Comparison of ENCODE assay signal across 37 cellular contexts in the genomic region with DNA sequence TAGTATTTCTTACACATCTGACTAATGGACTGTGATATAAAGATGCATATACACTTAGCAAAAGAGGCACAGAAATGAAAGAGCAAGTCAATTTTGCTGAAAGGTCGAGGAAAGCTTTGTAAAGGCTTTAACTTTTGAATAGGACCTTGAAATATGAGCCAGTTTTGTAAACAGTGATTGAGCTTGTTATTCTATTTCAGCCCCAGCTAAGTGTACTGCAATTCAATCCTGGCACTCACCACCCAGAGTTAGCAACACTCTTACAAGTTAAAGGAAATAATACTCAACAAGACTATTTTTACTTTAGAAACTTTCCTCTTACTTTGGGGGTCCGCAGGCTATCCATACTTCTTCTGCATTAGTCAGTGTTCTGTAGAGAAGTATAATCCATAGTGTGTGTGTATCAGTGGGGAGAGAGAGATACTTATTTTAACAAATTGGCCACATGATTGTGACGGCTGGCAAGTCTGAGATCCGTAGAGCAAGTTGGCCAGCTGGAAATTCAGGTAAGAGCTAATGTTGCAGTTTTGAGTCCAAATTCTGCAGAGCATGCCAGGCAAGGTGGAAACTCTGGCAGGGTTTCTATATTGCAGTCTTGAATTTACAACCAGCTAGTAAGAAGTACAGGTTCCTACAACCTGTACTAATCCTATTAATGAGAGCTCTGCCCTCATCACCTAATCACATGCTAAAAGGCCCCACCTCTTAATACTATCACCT. TPM values are rescaled to one million over a fixed set of nuclear protein-coding genes. Genes with fewer than 3 reads are reported as not detected.
A peak's percentile ranks its signal among the peaks of the same experiment; 100 is the strongest.
DNase-seq lines count a peak whose midpoint lies in the region; FAIRE-seq and TF ChIP-seq lines count a peak whose summit lies in the region.
"Had no signal": no experiment of that assay in that cellular context is flagged by ENCODE, and none has a peak within 500 bp of the region (broad histone marks: within the 10 kb centered on the region; RNA-seq: fewer than 3 reads in every experiment).

No MANE protein-coding gene starts in this region.

- H3K4me1 ChIP-seq in keratinocyte (ENCODE audit: control insufficient read depth, extremely low read depth, insufficient read depth, low read length) (peaks cover 5% of the 10 kb centered on the region), mesendoderm (ENCODE audit: control insufficient read depth, low read depth, low read length) (no peaks in the 10 kb centered on the region)
- no peaks in the 10 kb centered on the region for H3K4me1 ChIP-seq in effector memory CD4-positive, alpha-beta T cell (ENCODE audit: control insufficient read depth, insufficient read depth, low read length, poor library complexity, severe bottlenecking)
- H3K4me1 ChIP-seq: adrenal gland, body of pancreas, esophagus muscularis mucosa, gastroesophageal sphincter, left lung had no signal

- no peaks in the 10 kb centered on the region for H3K9me1 ChIP-seq in keratinocyte (ENCODE audit: control insufficient read depth, extremely low read depth, insufficient read depth, low read length)

- H3K27me3 ChIP-seq in MG63, result no peaks in the 10 kb centered on the region
- no peaks in the 10 kb centered on the region for H3K27me3 ChIP-seq in keratinocyte (ENCODE audit: control insufficient read depth, extremely low read depth, insufficient read depth, low read length)
- no peaks in the 10 kb centered on the region for H3K27me3 ChIP-seq in mesendoderm (ENCODE audit: insufficient read depth, low read length, poor library complexity)
- H3K27me3 ChIP-seq in effector memory CD4-positive, alpha-beta T cell (replicated peaks; ENCODE audit: control insufficient read depth, insufficient read depth, low read length, poor library complexity, severe bottlenecking), result no peaks in the 10 kb centered on the region
- H3K27me3 ChIP-seq: adrenal gland, body of pancreas, gastroesophageal sphincter, left lung had no signal

- no peak overlapping the region for H2AK5ac ChIP-seq in mesendoderm (ENCODE audit: low read length)

- H3K9me3 ChIP-seq in MG63 (peaks cover 3% of the 10 kb centered on the region; the same call in 1 of the 2 replicates), keratinocyte (ENCODE audit: control insufficient read depth, low read depth, low read length) (no peaks in the 10 kb centered on the region)
- H3K9me3 ChIP-seq in effector memory CD4-positive, alpha-beta T cell (ENCODE audit: control insufficient read depth, low read length), result no peaks in the 10 kb centered on the region
- H3K9me3 ChIP-seq: adrenal gland, body of pancreas, esophagus muscularis mucosa, gastroesophageal sphincter, left lung had no signal

- H2BK15ac ChIP-seq in mesendoderm (replicated peaks; ENCODE audit: low read depth), result no peak overlapping the region

- H3K9ac ChIP-seq in keratinocyte (ENCODE audit: control insufficient read depth, extremely low read depth, insufficient read depth, low read length) (no peak overlapping the region), mesendoderm (ENCODE audit: low read length) (no peak overlapping the region)

- DNase-seq in MG63 (peak; percentile 10), keratinocyte (ENCODE audit: low read depth, low spot score) (no peak), mesendoderm (no peak), ecto neural progenitor cell (ENCODE audit: low spot score) (no peak)
- DNase-seq in activated CD4-positive, CD25-positive, alpha-beta regulatory T cell treated with anti-CD3 and anti-CD28 coated beads, Interleukin-2, amount 50 U/mL, for 72 hours, result no peak
- no peak for DNase-seq in effector memory CD4-positive, alpha-beta T cell
- DNase-seq: activated CD4-positive, alpha-beta T cell treated with anti-CD3 and anti-CD28 coated beads, Interleukin-2, amount 50 U/mL, for 1 hour; activated CD8-positive, alpha-beta memory T cell treated with anti-CD3 and anti-CD28 coated beads, Interleukin-2, amount 10 ng/mL, durations not matched to agents 7 days and 5 days; activated naive CD4-positive, alpha-beta T cell; activated T-cell treated with anti-CD3 and anti-CD28 coated beads, Interleukin-2, amount 50 U/mL, for 72 hours; adrenal gland; body of pancreas; CD4-positive, alpha-beta T cell; effector memory CD8-positive, alpha-beta T cell; GDM1; GOT3; HFFc6; hippocampal formation; immature natural killer cell; KG1; left lung; NCI-H1436; NCI-H2227 treated with DMSO at 0.1 percent for 48 hours; NCI-H774; OCI-M1; SHP77; stimulated activated CD4-positive, alpha-beta T cell treated with anti-CD3 and anti-CD28 coated beads, Interleukin-4, amount 100 ng/mL, for 4 hours; substantia nigra had no signal

- no peak overlapping the region for H2BK120ac ChIP-seq in mesendoderm (ENCODE audit: low read depth, low read length)

- H2BK5ac ChIP-seq in mesendoderm (ENCODE audit: low read length), result no peak overlapping the region

- H3K4ac ChIP-seq in mesendoderm (ENCODE audit: low read depth, low read length), result no peak overlapping the region

- no peak overlapping the region for H4K8ac ChIP-seq in mesendoderm (ENCODE audit: low read depth, low read length)

- no peak for FAIRE-seq in keratinocyte (lab: Jason Lieb, UNC)
- FAIRE-seq: urothelium cell line had no signal

- no peaks in the 10 kb centered on the region for H3K79me1 ChIP-seq in mesendoderm (ENCODE audit: low read length)

- H3K4me2 ChIP-seq in keratinocyte (ENCODE audit: control insufficient read depth, extremely low read depth, insufficient read depth, low read depth, low read length) (no peak overlapping the region), mesendoderm (ENCODE audit: low read length) (no peak overlapping the region)

- dilution Hi-C loops in keratinocyte (cut with MboI; ENCODE audit: extremely low pct_ligation_motif_present, low sequenced_read_pairs), result no loop called here

- H3K27ac ChIP-seq in C4-2B (peak overlapping the region; percentile 10; the same call in 1 of the 2 replicates), VCaP (peak overlapping the region; percentile 68), keratinocyte (ENCODE audit: control insufficient read depth, insufficient read depth, low read length) (no peak overlapping the region), mesendoderm (ENCODE audit: low read depth, low read length) (no peak overlapping the region)
- no peak overlapping the region for H3K27ac ChIP-seq in effector memory CD4-positive, alpha-beta T cell (ENCODE audit: insufficient read depth, low read length, poor library complexity, severe bottlenecking)
- H3K27ac ChIP-seq: adrenal gland, body of pancreas, esophagus muscularis mucosa, gastroesophageal sphincter, left lung had no signal

- H4K5ac ChIP-seq in mesendoderm (ENCODE audit: low read length), result no peak overlapping the region

- peak overlapping the region; percentile 26 for H2AFZ ChIP-seq in keratinocyte (ENCODE audit: control insufficient read depth, low read length)

- H3K56ac ChIP-seq in mesendoderm (ENCODE audit: low read length), result no peak overlapping the region

- H3K36me3 ChIP-seq in MG63 (no peaks in the 10 kb centered on the region), keratinocyte (ENCODE audit: control insufficient read depth in 2 of 2, extremely low read depth in 1 of 2, insufficient read depth in 2 of 2, low read length in 2 of 2) (no peaks in the 10 kb centered on the region), mesendoderm (ENCODE audit: control insufficient read depth, insufficient read depth, low read length) (no peaks in the 10 kb centered on the region)
- H3K36me3 ChIP-seq in effector memory CD4-positive, alpha-beta T cell (ENCODE audit: control insufficient read depth, insufficient read depth, low read length), result no peaks in the 10 kb centered on the region
- H3K36me3 ChIP-seq: adrenal gland, esophagus muscularis mucosa, gastroesophageal sphincter, left lung had no signal

- no peaks in the 10 kb centered on the region for H4K20me1 ChIP-seq in keratinocyte (ENCODE audit: control insufficient read depth, extremely low read depth, insufficient read depth, low read length)

- H3K18ac ChIP-seq in mesendoderm (ENCODE audit: low read length), result no peak overlapping the region

- WGBS in mesendoderm (ENCODE audit: extremely low coverage, insufficient coverage, low lambda C conversion rate), result no CpG with 5 or more reads among the region's 4 CpGs

- no peak for TF ChIP-seq CTCF in C4-2B (conservative IDR thresholded peaks at IDR 0.05)
- TF ChIP-seq CTCF in VCaP (conservative IDR thresholded peaks at IDR 0.05), result no peak
- no peak for TF ChIP-seq CTCF in keratinocyte (optimal IDR thresholded peaks at IDR 0.05 in 1 of 3, IDR thresholded peaks at IDR 0.05 in 1 of 3, conservative IDR thresholded peaks at IDR 0.05 in 1 of 3; ENCODE audit: extremely low read depth in 1 of 3, insufficient read depth in 2 of 3, low read length in 3 of 3)

- H3K79me2 ChIP-seq in keratinocyte (ENCODE audit: control insufficient read depth, insufficient read depth, low read length), result no peaks in the 10 kb centered on the region
- no peaks in the 10 kb centered on the region for H3K79me2 ChIP-seq in mesendoderm (ENCODE audit: control insufficient read depth, insufficient read depth, low read length)

- H3K4me3 ChIP-seq in MG63, result no peak overlapping the region
- H3K4me3 ChIP-seq in keratinocyte (ENCODE audit: control insufficient read depth in 2 of 3, extremely low read depth in 1 of 3, insufficient read depth in 2 of 3, low read depth in 1 of 3, low read length in 3 of 3), result no peak overlapping the region
- H3K4me3 ChIP-seq in mesendoderm (ENCODE audit: low read length), result no peak overlapping the region
- no peak overlapping the region for H3K4me3 ChIP-seq in effector memory CD4-positive, alpha-beta T cell (ENCODE audit: insufficient read depth, low read depth, low read length, poor library complexity, severe bottlenecking)
- H3K4me3 ChIP-seq: adrenal gland, body of pancreas, esophagus muscularis mucosa, gastroesophageal sphincter, left lung had no signal

- H3K23ac ChIP-seq in mesendoderm (ENCODE audit: low read length), result no peak overlapping the region

RNA-seq across cellular contexts. Expression of a gene that starts 33.5 kb away (rescaled TPM):
- total RNA-seq in MG63 (2014; rRNA removed; shearing (Covaris generic); ENCODE audit: low replicate concordance), result 3.4 and 3.6 TPM in 2 replicates
- polyA plus RNA-seq in keratinocyte, result 2.8 to 5.9 TPM (median 4.7 TPM) in 3 replicates
- not detected for polyA plus RNA-seq in keratinocyte (2011; ENCODE audit: low read depth)
- 1.7 and 2.7 TPM in 2 replicates for polyA plus RNA-seq in keratinocyte (2011; cell fraction: cytosol; rRNA removed)
- polyA plus RNA-seq in keratinocyte (2011; cell fraction: nucleus; rRNA removed), result 4.5 and 5.1 TPM in 2 replicates
- 4.6 TPM in 1 of 2 replicates, not detected in the other for polyA plus RNA-seq in keratinocyte (2012; ENCODE audit: low replicate concordance)
- polyA minus RNA-seq in keratinocyte, result 2.7 to 8.5 TPM (median 4.6 TPM) in 3 replicates
- 1.9 TPM for polyA minus RNA-seq in keratinocyte (2011; cell fraction: cytosol; rRNA and poly(A)+ RNA removed)
- 3.6 and 6.4 TPM in 2 replicates for polyA minus RNA-seq in keratinocyte (2011; cell fraction: nucleus; rRNA and poly(A)+ RNA removed)
- polyA plus RNA-seq in mesendoderm (2013, experiment 1 of 2), result under 0.01 TPM
- polyA plus RNA-seq in mesendoderm (2013, experiment 2 of 2), result 0.04 TPM

RNA-seq across cellular contexts. Expression of a gene that starts 48.2 kb away (rescaled TPM):
- not detected in 2 replicates for total RNA-seq in MG63 (2014; rRNA removed; shearing (Covaris generic); ENCODE audit: low replicate concordance)
- polyA plus RNA-seq in keratinocyte, result not detected in 3 replicates
- not detected for polyA plus RNA-seq in keratinocyte (2011; ENCODE audit: low read depth)
- not detected in 2 replicates for polyA plus RNA-seq in keratinocyte (2011; cell fraction: cytosol; rRNA removed)
- polyA plus RNA-seq in keratinocyte (2011; cell fraction: nucleus; rRNA removed), result not detected in 2 replicates
- polyA plus RNA-seq in keratinocyte (2012; ENCODE audit: low replicate concordance), result not detected in 2 replicates
- polyA minus RNA-seq in keratinocyte, result not detected in 3 replicates
- not detected for polyA minus RNA-seq in keratinocyte (2011; cell fraction: cytosol; rRNA and poly(A)+ RNA removed)
- not detected in 2 replicates for polyA minus RNA-seq in keratinocyte (2011; cell fraction: nucleus; rRNA and poly(A)+ RNA removed)
- polyA plus RNA-seq in mesendoderm (2013, experiment 1 of 2), result 0.04 TPM
- polyA plus RNA-seq in mesendoderm (2013, experiment 2 of 2), result not detected
- total RNA-seq: adrenal gland; body of pancreas; CD4-positive, alpha-beta T cell; esophagus muscularis mucosa; gastroesophageal sphincter; mesenteric fat pad; myocyte; posterior vena cava; sciatic nerve had no signal
- polyA plus RNA-seq: immature natural killer cell had no signal

Comparison
In these comparisons a context has a peak if more than half of its experiments do, and no peak if none do; other contexts are left out.
1. H3K27ac ChIP-seq: peak in C4-2B (single experiment) and VCaP (single experiment); none in keratinocyte (single experiment), mesendoderm (single experiment) and effector memory CD4-positive, alpha-beta T cell (single experiment).